ENCODE assay signal across 8 cellular contexts in the genomic region with DNA sequence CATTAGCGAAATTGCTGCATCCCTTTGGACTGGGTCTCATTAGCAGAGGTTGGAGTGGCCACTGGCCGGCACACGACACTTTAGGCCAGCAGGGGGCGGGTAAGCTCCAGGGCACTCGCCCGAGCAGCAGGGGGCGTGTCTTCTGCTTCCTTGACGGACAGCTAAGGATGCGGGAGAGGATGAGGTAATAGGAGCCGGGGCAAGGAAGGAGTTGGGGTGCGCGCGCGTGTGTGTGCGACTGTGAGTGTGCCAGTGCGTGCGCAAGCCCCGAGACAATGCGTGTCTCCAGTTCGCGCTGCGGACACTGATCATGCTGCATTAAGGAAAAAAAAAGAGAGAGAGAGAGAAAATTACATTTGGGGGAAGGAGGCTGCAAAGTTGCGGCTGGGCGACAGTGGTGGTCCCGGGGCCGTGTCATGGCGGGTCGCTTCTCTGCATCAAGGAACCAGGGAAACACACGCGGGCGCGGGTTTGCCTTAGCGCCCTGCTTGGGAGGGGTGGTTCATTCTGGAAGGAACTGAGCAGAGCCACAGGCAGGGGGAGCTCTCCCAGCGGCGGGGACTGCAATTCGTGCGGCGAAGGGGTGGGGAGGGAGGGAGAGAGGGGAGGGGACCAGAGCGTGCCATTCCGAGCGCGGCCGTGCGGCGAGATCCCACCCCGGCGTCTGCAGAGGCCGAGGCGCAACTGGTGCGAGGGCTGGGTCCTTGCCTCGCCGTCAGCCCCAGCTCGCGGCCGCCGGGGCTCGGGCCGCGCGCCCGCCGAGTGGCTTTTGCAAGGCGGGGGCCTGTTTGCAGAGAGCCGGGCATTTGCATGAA. TPM values are rescaled to one million over a fixed set of nuclear protein-coding genes. Genes with fewer than 3 reads are reported as not detected.
DNase-seq lines count a peak whose midpoint lies in the region; ATAC-seq and TF ChIP-seq lines count a peak whose summit lies in the region.

TSS of gene DTX4 (plus strand) at position 625 of the 815 bp plus-strand sequence. CDS start 464 bp downstream, outside the sequence.

- peak; percentile 81 for ATAC-seq in GM21447 (IDR thresholded peaks at IDR 0.05; ENCODE audit: unreplicated experiment)
- ATAC-seq in activated T-cell treated with anti-CD3 and anti-CD28 coated beads, Interleukin-2, amount 50 U/mL, for 4 hours, result peak; percentile 87 to 92

- no peaks in the 10 kb centered on the region for H3K9me3 ChIP-seq in HUES6 (ENCODE audit: control insufficient read depth, insufficient read depth, low read depth, low read length)
- H3K9me3 ChIP-seq in esophagus muscularis mucosa, result no peaks in the 10 kb centered on the region

- peak; percentile 72 to 94 (median 88) for TF ChIP-seq CTCF in esophagus muscularis mucosa (IDR thresholded peaks at IDR 0.05)

- H3K36me3 ChIP-seq in HUES6 (ENCODE audit: control insufficient read depth, insufficient read depth, low read length) (no peaks in the 10 kb centered on the region), esophagus muscularis mucosa (no peaks in the 10 kb centered on the region)

- peak within 1 kb of the TSS; percentile 96 for H3K4me3 ChIP-seq in HUES6 (ENCODE audit: low read depth, low read length)
- H3K4me3 ChIP-seq in esophagus muscularis mucosa, result peak within 1 kb of the TSS; percentile 64 to 87 (median 74)

- WGBS in esophagus muscularis mucosa, result under 1% methylated on average over 46 of the region's 64 CpGs

- H3K9ac ChIP-seq in HUES6 (ENCODE audit: low read length), result peak within 1 kb of the TSS; percentile 85

- intact Hi-C loops in esophagus muscularis mucosa (cut with DNase I), result loop anchor here (1.0 to 10.0 kb wide), 3 partner anchors 36 to 263 kb away; partner anchors contain the start of gene OR5A1

- H3K27me3 ChIP-seq in HUES6 (ENCODE audit: control insufficient read depth, insufficient read depth, low read length), result peaks cover 9% of the 10 kb centered on the region
- H3K27me3 ChIP-seq in esophagus muscularis mucosa, result peaks cover 0 to 10% (median 5%) of the 10 kb centered on the region in 4 donors

- TF ChIP-seq EP300 in esophagus muscularis mucosa (IDR thresholded peaks at IDR 0.05), result no peak

- DNase-seq in DMS114 treated with DMSO at 0.1 percent for 48 hours (lab: John Stamatoyannopoulos, UW; ENCODE audit: unreplicated experiment) (peak; percentile 54), OCI-M2 (lab: John Stamatoyannopoulos, UW; ENCODE audit: unreplicated experiment) (peak; percentile 35), esophagus muscularis mucosa (ENCODE audit: extremely low spot score) (peak; percentile 97), myocyte (ENCODE audit: low read depth) (peak; percentile 91)
- DNase-seq in activated T-cell treated with anti-CD3 and anti-CD28 coated beads, Interleukin-2, amount 50 U/mL, for 4 hours, result peak; percentile 85
- DNase-seq in stimulated activated CD8-positive, alpha-beta memory T cell treated with anti-CD3 and anti-CD28 coated beads, Interleukin-7, amount 100 ng/mL, for 4 hours (ENCODE audit: low read depth in 2 of 2), result peak; percentile 76 to 79

- H3K36me3 Mint-ChIP-seq in activated T-cell treated with anti-CD3 and anti-CD28 coated beads, Interleukin-2, amount 50 U/mL, for 4 hours (ENCODE audit: insufficient read depth), result no peaks in the 10 kb centered on the region

- peaks cover 8% of the 10 kb centered on the region for H3K27me3 Mint-ChIP-seq in activated T-cell treated with anti-CD3 and anti-CD28 coated beads, Interleukin-2, amount 50 U/mL, for 4 hours (ENCODE audit: low read depth)

- H3K27ac ChIP-seq in HUES6 (ENCODE audit: low read depth, low read length) (peak within 1 kb of the TSS; percentile 75), esophagus muscularis mucosa (replicated peaks in 1 of 4) (peak within 1 kb of the TSS; percentile 51 to 74 (median 70))

- peaks cover 12% of the 10 kb centered on the region for H3K4me1 Mint-ChIP-seq in activated T-cell treated with anti-CD3 and anti-CD28 coated beads, Interleukin-2, amount 50 U/mL, for 4 hours (ENCODE audit: low read depth)

- peaks cover 22% of the 10 kb centered on the region for H3K4me1 ChIP-seq in HUES6 (ENCODE audit: control insufficient read depth, insufficient read depth, low read length)
- peaks cover 9 to 38% (median 25%) of the 10 kb centered on the region in 4 donors for H3K4me1 ChIP-seq in esophagus muscularis mucosa

- no peak for TF ChIP-seq POLR2A in esophagus muscularis mucosa (IDR thresholded peaks at IDR 0.05; ENCODE audit: low read depth)

- peak within 1 kb of the TSS; percentile 80 for H3K4me3 Mint-ChIP-seq in activated T-cell treated with anti-CD3 and anti-CD28 coated beads, Interleukin-2, amount 50 U/mL, for 4 hours

- H3K9me3 Mint-ChIP-seq in activated T-cell treated with anti-CD3 and anti-CD28 coated beads, Interleukin-2, amount 50 U/mL, for 4 hours, result no peaks in the 10 kb centered on the region

RNA-seq across cellular contexts. Expression of gene DTX4, which starts in this region (rescaled TPM):
- under 1 TPM; 0.18 to 0.82 (median 0.21) TPM for total RNA-seq in activated T-cell treated with anti-CD3 and anti-CD28 coated beads, Interleukin-2, amount 50 U/mL, for 4 hours
- total RNA-seq in esophagus muscularis mucosa (1 to 10 TPM; 3.1 to 8.8 (median 4.5) TPM), myocyte (7.9 and 8.2 TPM in 2 replicates)
- 53.3 TPM for polyA plus RNA-seq in myocyte (2012)

Comparison
In these comparisons a context has a peak if more than half of its experiments do, and no peak if none do; other contexts are left out.
1. Peak in every context shown above with its lines: DNase-seq, ATAC-seq, H3K4me3 ChIP-seq and H3K27ac ChIP-seq.
2. Peak in DNase-seq and ATAC-seq in activated T-cell treated with anti-CD3 and anti-CD28 coated beads, Interleukin-2, amount 50 U/mL, for 4 hours; RNA of the gene not detected or under 1 TPM.
3. DNase-seq: peak in every context shown above with its lines; median percentile 97 in esophagus muscularis mucosa; 91 in myocyte; 85 in activated T-cell treated with anti-CD3 and anti-CD28 coated beads, Interleukin-2, amount 50 U/mL, for 4 hours; 78 in stimulated activated CD8-positive, alpha-beta memory T cell treated with anti-CD3 and anti-CD28 coated beads, Interleukin-7, amount 100 ng/mL, for 4 hours; 54 in DMS114 treated with DMSO at 0.1 percent for 48 hours; 35 in OCI-M2.